In the genomic region with DNA sequence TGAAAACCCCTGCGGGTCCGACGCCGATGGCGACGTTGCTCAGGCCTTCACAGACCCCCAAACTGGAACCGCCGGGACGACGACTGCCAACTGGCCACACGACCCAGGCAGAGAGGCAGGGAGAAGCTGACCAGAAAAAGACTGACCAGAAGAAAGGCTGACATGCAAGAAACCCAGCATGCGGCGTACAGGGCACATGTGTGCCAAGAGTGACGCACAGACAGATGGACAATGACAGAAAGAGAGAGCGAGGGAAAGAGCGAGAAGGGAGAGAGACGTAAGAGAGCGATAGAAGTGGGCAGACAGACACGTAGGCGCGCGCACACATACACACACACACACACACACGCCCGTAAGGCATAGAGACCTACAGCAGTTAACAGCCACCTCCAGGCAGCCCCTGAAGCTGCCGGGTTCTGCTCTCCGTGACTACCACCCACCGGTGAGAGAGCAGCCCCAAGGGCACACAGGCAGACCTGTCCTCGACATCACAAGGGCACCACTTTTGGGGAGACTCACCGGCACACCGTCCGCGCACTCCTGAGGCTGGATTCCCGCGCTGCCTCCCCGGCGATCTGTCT, we compare ENCODE assay signal across 11 cellular contexts.
A peak's percentile ranks its signal among the peaks of the same experiment; 100 is the strongest.
DNase-seq lines count a peak whose midpoint lies in the region; ATAC-seq, FAIRE-seq and TF ChIP-seq lines count a peak whose summit lies in the region.
"Had no signal": no experiment of that assay in that cellular context is flagged by ENCODE, and none has a peak within 500 bp of the region (broad histone marks: within the 10 kb centered on the region; RNA-seq: fewer than 3 reads in every experiment).

No MANE protein-coding gene starts in this region.

- TF ChIP-seq POLR2A in uterus (IDR thresholded peaks at IDR 0.05): no peak

- no peak for TF ChIP-seq CTCF in neural progenitor cell (IDR thresholded peaks at IDR 0.05)
- TF ChIP-seq CTCF in uterus (IDR thresholded peaks at IDR 0.05): no peak

- H2AFZ ChIP-seq in neural progenitor cell (replicated peaks): peak overlapping the region; percentile 85

- peak overlapping the region; percentile 70 for H3K4me3 Mint-ChIP-seq in activated naive CD8-positive, alpha-beta T cell
- no peak overlapping the region for H3K4me3 Mint-ChIP-seq in activated naive CD8-positive, alpha-beta T cell treated with anti-CD3 and anti-CD28 coated beads, Interleukin-2, amount 50 U/mL, for 24 hours
- peak overlapping the region; percentile 8 for H3K4me3 Mint-ChIP-seq in neural progenitor cell

- peaks cover 2% of the 10 kb centered on the region for H3K4me1 Mint-ChIP-seq in activated naive CD8-positive, alpha-beta T cell (ENCODE audit: low read depth)
- H3K4me1 Mint-ChIP-seq in activated naive CD8-positive, alpha-beta T cell treated with anti-CD3 and anti-CD28 coated beads, Interleukin-2, amount 50 U/mL, for 24 hours: peaks cover 2% of the 10 kb centered on the region
- H3K4me1 Mint-ChIP-seq in neural progenitor cell: no peaks in the 10 kb centered on the region

- no peak overlapping the region for H3K9ac ChIP-seq in neural progenitor cell
- H3K9ac ChIP-seq: BLaER1 had no signal

- H3K9me3 ChIP-seq in neural progenitor cell (ENCODE audit: low read depth) (no peaks in the 10 kb centered on the region), uterus (no peaks in the 10 kb centered on the region)

- H3K27me3 ChIP-seq in neural progenitor cell (no peaks in the 10 kb centered on the region), uterus (no peaks in the 10 kb centered on the region)
- H3K27me3 ChIP-seq: BLaER1 had no signal

- H3K4me2 ChIP-seq in neural progenitor cell: peak overlapping the region; percentile 70
- H3K4me2 ChIP-seq: BLaER1 had no signal

- intact Hi-C loops in uterus (cut with DNase I; ENCODE audit: low total_unique reads): no loop called here

- H3K4me3 ChIP-seq in neural progenitor cell (peak overlapping the region; percentile 48), uterus (peak overlapping the region; percentile 23 to 29)
- H3K4me3 ChIP-seq: BLaER1, GM12878 had no signal

- H4K20me1 ChIP-seq in neural progenitor cell (ENCODE audit: low read depth): no peaks in the 10 kb centered on the region
- H4K20me1 ChIP-seq: BLaER1 had no signal

- no peaks in the 10 kb centered on the region for H3K9me3 Mint-ChIP-seq in activated naive CD8-positive, alpha-beta T cell (ENCODE audit: low read depth)
- peaks cover 20% of the 10 kb centered on the region for H3K9me3 Mint-ChIP-seq in activated naive CD8-positive, alpha-beta T cell treated with anti-CD3 and anti-CD28 coated beads, Interleukin-2, amount 50 U/mL, for 24 hours
- H3K9me3 Mint-ChIP-seq in neural progenitor cell: peaks cover 33% of the 10 kb centered on the region

- H3K27ac Mint-ChIP-seq in activated naive CD8-positive, alpha-beta T cell: no peak overlapping the region
- no peak overlapping the region for H3K27ac Mint-ChIP-seq in activated naive CD8-positive, alpha-beta T cell treated with anti-CD3 and anti-CD28 coated beads, Interleukin-2, amount 50 U/mL, for 24 hours
- no peak overlapping the region for H3K27ac Mint-ChIP-seq in neural progenitor cell
- H3K27ac Mint-ChIP-seq: activated naive CD4-positive, alpha-beta T cell treated with anti-CD3 and anti-CD28 coated beads, Interleukin-2, amount 50 U/mL, for 72 hours had no signal

- no peaks in the 10 kb centered on the region for H3F3A ChIP-seq in neural progenitor cell (ENCODE audit: low read depth)

- no peak for DNase-seq in activated naive CD8-positive, alpha-beta T cell treated with anti-CD3 and anti-CD28 coated beads, Interleukin-2, amount 50 U/mL, for 24 hours
- DNase-seq in frontal cortex (ENCODE audit: low spot score in 2 of 2) (peak; percentile 41 to 57), neural progenitor cell (ENCODE audit: low spot score) (peak; percentile 13), uterus (no peak), KG1 (lab: John Stamatoyannopoulos, UW) (no peak), D341Med (ENCODE audit: low spot score) (no peak), COLO668 (lab: John Stamatoyannopoulos, UW; ENCODE audit: unreplicated experiment) (no peak)

- H3K27me3 Mint-ChIP-seq in activated naive CD8-positive, alpha-beta T cell: peaks cover 5% of the 10 kb centered on the region
- peaks cover 3% of the 10 kb centered on the region for H3K27me3 Mint-ChIP-seq in activated naive CD8-positive, alpha-beta T cell treated with anti-CD3 and anti-CD28 coated beads, Interleukin-2, amount 50 U/mL, for 24 hours
- no peaks in the 10 kb centered on the region for H3K27me3 Mint-ChIP-seq in neural progenitor cell (ENCODE audit: insufficient read depth, low read depth)

- H3K4me1 ChIP-seq in neural progenitor cell (no peaks in the 10 kb centered on the region), uterus (no peaks in the 10 kb centered on the region)
- H3K4me1 ChIP-seq: BLaER1 had no signal

- ATAC-seq in activated naive CD8-positive, alpha-beta T cell treated with anti-CD3 and anti-CD28 coated beads, Interleukin-2, amount 50 U/mL, for 24 hours: no peak
- ATAC-seq: activated naive CD4-positive, alpha-beta T cell treated with anti-CD3 and anti-CD28 coated beads, Interleukin-2, amount 50 U/mL, for 72 hours; GM12878 had no signal

- FAIRE-seq in frontal cortex (lab: Jason Lieb, UNC): no peak
- FAIRE-seq: GM12878 had no signal

- H3K36me3 Mint-ChIP-seq in activated naive CD8-positive, alpha-beta T cell: no peaks in the 10 kb centered on the region
- peaks cover 3% of the 10 kb centered on the region for H3K36me3 Mint-ChIP-seq in activated naive CD8-positive, alpha-beta T cell treated with anti-CD3 and anti-CD28 coated beads, Interleukin-2, amount 50 U/mL, for 24 hours (ENCODE audit: low read depth)
- H3K36me3 Mint-ChIP-seq in neural progenitor cell: no peaks in the 10 kb centered on the region

- H3K27ac ChIP-seq in neural progenitor cell: no peak overlapping the region
- H3K27ac ChIP-seq in uterus: no peak overlapping the region
- H3K27ac ChIP-seq: BLaER1 had no signal

- H3K36me3 ChIP-seq in neural progenitor cell: no peaks in the 10 kb centered on the region
- H3K36me3 ChIP-seq in uterus: no peaks in the 10 kb centered on the region
- H3K36me3 ChIP-seq: BLaER1 had no signal

- no peaks in the 10 kb centered on the region for H3K79me2 ChIP-seq in neural progenitor cell (ENCODE audit: low read depth)

Comparison
In these comparisons a context has a peak if more than half of its experiments do, and no peak if none do; other contexts are left out.
1. DNase-seq: peak in frontal cortex (2 of 2) and neural progenitor cell (single experiment); none in activated naive CD8-positive, alpha-beta T cell treated with anti-CD3 and anti-CD28 coated beads, Interleukin-2, amount 50 U/mL, for 24 hours (single experiment), uterus (0 of 2), KG1 (single experiment), D341Med (single experiment) and COLO668 (single experiment).